Comparison of ENCODE assay signal across 30 cellular contexts in the genomic region with DNA sequence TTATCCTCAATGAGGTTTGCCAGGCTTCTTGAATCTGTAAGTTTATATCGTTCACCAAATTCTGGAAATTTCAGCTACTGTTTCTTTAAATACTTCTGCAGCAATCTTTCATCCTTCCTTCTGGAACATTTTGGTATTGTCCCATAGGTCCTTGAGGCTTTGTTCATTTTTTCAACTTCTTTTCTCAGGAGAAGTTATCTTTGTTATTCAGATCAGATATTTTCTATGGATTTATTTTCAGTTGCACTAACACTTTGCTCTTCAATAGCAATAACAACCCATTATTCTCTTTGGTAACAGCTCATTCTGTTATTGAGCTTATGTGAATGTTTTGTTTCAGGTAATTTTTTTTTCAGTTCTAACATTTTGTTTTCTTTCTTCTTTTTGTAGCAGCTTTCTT.
"Had no signal": no experiment of that assay in that cellular context is flagged by ENCODE, and none has a peak within 500 bp of the region (broad histone marks: within the 10 kb centered on the region; RNA-seq: fewer than 3 reads in every experiment).

No MANE protein-coding gene starts in this region.

- DNase-seq: activated CD4-positive, alpha-beta memory T cell treated with anti-CD3 and anti-CD28 coated beads, Interleukin-2, amount 10 ng/mL, durations not matched to agents 7 days and 5 days; activated CD4-positive, alpha-beta T cell treated with anti-CD3 and anti-CD28 coated beads for 1 hour; activated CD4-positive, alpha-beta T cell treated with anti-CD3 and anti-CD28 coated beads for 4 hours; activated CD4-positive, alpha-beta T cell treated with anti-CD3 and anti-CD28 coated beads, Interleukin-2, amount 10 ng/mL, durations not matched to agents 7 days and 5 days; activated CD4-positive, alpha-beta T cell treated with anti-CD3 and anti-CD28 coated beads, Interleukin-2, amount 50 U/mL, for 4 hours; activated CD8-positive, alpha-beta memory T cell treated with anti-CD3 and anti-CD28 coated beads, Interleukin-2, amount 50 U/mL, for 48 hours; activated gamma-delta T cell treated with Interleukin-2 at 50 U/mL for 16 hours; activated naive CD4-positive, alpha-beta T cell treated with anti-CD3 and anti-CD28 coated beads, Interleukin-2, amount 50 U/mL, for 16 hours; activated naive CD4-positive, alpha-beta T cell treated with Interleukin-2 at 50 U/mL for 16 hours; activated T-cell treated with anti-CD3 and anti-CD28 coated beads for 4 hours; activated T-cell treated with anti-CD3 and anti-CD28 coated beads, Interleukin-2, amount 50 U/mL, for 24 hours; activated T-cell treated with anti-CD3 and anti-CD28 coated beads, Interleukin-2, amount 50 U/mL, for 72 hours; central memory CD4-positive, alpha-beta T cell; cerebellar nuclear complex; colonic mucosa; dorsolateral prefrontal cortex; effector memory CD4-positive, alpha-beta T cell; endodermal cell; erythroblast; esophagus squamous epithelium; foreskin melanocyte; heart right ventricle; SW 1271; T-helper 1 cell; T-helper 17 cell; T1000 had no signal

- H3K4me3 Mint-ChIP-seq: activated CD4-positive, alpha-beta memory T cell treated with anti-CD3 and anti-CD28 coated beads, Interleukin-2, amount 10 ng/mL, durations not matched to agents 7 days and 5 days; activated CD4-positive, alpha-beta T cell treated with anti-CD3 and anti-CD28 coated beads, Interleukin-2, amount 10 ng/mL, durations not matched to agents 7 days and 5 days; activated naive CD8-positive, alpha-beta T cell; activated T-cell treated with anti-CD3 and anti-CD28 coated beads, Interleukin-2, amount 50 U/mL, for 24 hours; activated T-cell treated with anti-CD3 and anti-CD28 coated beads, Interleukin-2, amount 50 U/mL, for 72 hours; brain; endodermal cell; T-helper 17 cell; T-helper 2 cell treated with Interferon-gamma antibody and Interleukin-4, amounts not matched to agents 5 μg/mL and 100 μg/mL, for 36 hours had no signal

- H3K27ac Mint-ChIP-seq: activated CD4-positive, alpha-beta memory T cell treated with anti-CD3 and anti-CD28 coated beads, Interleukin-2, amount 10 ng/mL, durations not matched to agents 7 days and 5 days; activated CD4-positive, alpha-beta T cell treated with anti-CD3 and anti-CD28 coated beads, Interleukin-2, amount 10 ng/mL, durations not matched to agents 7 days and 5 days; activated naive CD8-positive, alpha-beta T cell; activated T-cell treated with anti-CD3 and anti-CD28 coated beads, Interleukin-2, amount 50 U/mL, for 24 hours; activated T-cell treated with anti-CD3 and anti-CD28 coated beads, Interleukin-2, amount 50 U/mL, for 72 hours; brain; endodermal cell; T-helper 17 cell; T-helper 2 cell treated with Interferon-gamma antibody and Interleukin-4, amounts not matched to agents 5 μg/mL and 100 μg/mL, for 36 hours had no signal

- ATAC-seq: activated T-cell treated with anti-CD3 and anti-CD28 coated beads, Interleukin-2, amount 50 U/mL, for 72 hours; gastroesophageal sphincter; heart right ventricle; T-helper 17 cell had no signal

- H3K27me3 Mint-ChIP-seq: activated CD4-positive, alpha-beta memory T cell treated with anti-CD3 and anti-CD28 coated beads, Interleukin-2, amount 10 ng/mL, durations not matched to agents 7 days and 5 days; activated CD4-positive, alpha-beta T cell treated with anti-CD3 and anti-CD28 coated beads, Interleukin-2, amount 10 ng/mL, durations not matched to agents 7 days and 5 days; activated naive CD8-positive, alpha-beta T cell; activated T-cell treated with anti-CD3 and anti-CD28 coated beads, Interleukin-2, amount 50 U/mL, for 24 hours; T-helper 17 cell had no signal

- H3K4me1 Mint-ChIP-seq: activated CD4-positive, alpha-beta memory T cell treated with anti-CD3 and anti-CD28 coated beads, Interleukin-2, amount 10 ng/mL, durations not matched to agents 7 days and 5 days; activated CD4-positive, alpha-beta T cell treated with anti-CD3 and anti-CD28 coated beads, Interleukin-2, amount 10 ng/mL, durations not matched to agents 7 days and 5 days; endodermal cell had no signal
